ENCODE assay signal across 7 cellular contexts in the genomic region with DNA sequence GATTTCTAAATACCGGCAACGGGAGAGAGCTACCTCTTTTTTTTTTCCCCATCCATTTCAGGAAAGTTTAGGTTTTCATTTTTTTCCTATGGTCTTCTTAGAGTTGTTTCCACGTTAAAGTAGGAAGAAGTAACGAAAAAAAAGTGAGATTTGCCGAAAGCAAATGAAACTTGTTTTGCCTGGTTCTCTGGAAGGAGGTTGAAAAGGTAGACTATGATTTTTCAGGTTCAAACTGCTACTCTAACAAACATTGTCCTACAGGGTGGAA. TPM values are rescaled to one million over a fixed set of nuclear protein-coding genes. Genes with fewer than 3 reads are reported as not detected.
DNase-seq lines count a peak whose midpoint lies in the region; ATAC-seq and TF ChIP-seq lines count a peak whose summit lies in the region.

No MANE protein-coding gene starts in this region.

- H3K4me3 Mint-ChIP-seq in activated naive CD8-positive, alpha-beta T cell = peak overlapping the region; percentile 90

- H4K20me1 ChIP-seq in KMS-11 (ENCODE audit: insufficient read depth) = peaks cover 11% of the 10 kb centered on the region

- DNase-seq in cerebellum (ENCODE audit: low spot score) = no peak

- H3K36me3 ChIP-seq in KMS-11 (ENCODE audit: insufficient read depth) (peaks cover 18% of the 10 kb centered on the region), subcutaneous abdominal adipose tissue (ENCODE audit: control insufficient read depth in 5 of 5, insufficient read depth in 5 of 5, low read length in 5 of 5) (peaks cover 0 to 7% (median under 1%) of the 10 kb centered on the region in 5 donors)

- no peak for TF ChIP-seq CTCF in KMS-11 (conservative IDR thresholded peaks at IDR 0.05; ENCODE audit: low read depth, low read length)

- peaks cover 15% of the 10 kb centered on the region for H3K36me3 Mint-ChIP-seq in activated naive CD8-positive, alpha-beta T cell

- H3K9me3 Mint-ChIP-seq in activated naive CD8-positive, alpha-beta T cell (ENCODE audit: low read depth) = no peaks in the 10 kb centered on the region

- peak overlapping the region; percentile 87 for H3K4me2 ChIP-seq in KMS-11

- no peak for ATAC-seq in GM19324 (IDR thresholded peaks at IDR 0.05; ENCODE audit: low FRiP score, unreplicated experiment)
- ATAC-seq in HG03378 (IDR thresholded peaks at IDR 0.05; ENCODE audit: unreplicated experiment) = no peak

- H3K79me2 ChIP-seq in KMS-11 (ENCODE audit: insufficient read depth, low read depth) = peaks cover 36% of the 10 kb centered on the region

- H3K27ac Mint-ChIP-seq in activated naive CD8-positive, alpha-beta T cell = peak overlapping the region; percentile 95

- H3K4me1 Mint-ChIP-seq in activated naive CD8-positive, alpha-beta T cell (ENCODE audit: low read depth) = peaks cover 63% of the 10 kb centered on the region

- no peaks in the 10 kb centered on the region for H3K27me3 Mint-ChIP-seq in activated naive CD8-positive, alpha-beta T cell

- peaks cover 35% of the 10 kb centered on the region for H3K4me1 ChIP-seq in KMS-11 (ENCODE audit: low read depth, poor library complexity, severe bottlenecking)
- H3K4me1 ChIP-seq in subcutaneous abdominal adipose tissue (ENCODE audit: control insufficient read depth in 5 of 5, insufficient read depth in 5 of 5, low read length in 5 of 5) = peaks cover 3 to 25% (median 18%) of the 10 kb centered on the region in 5 donors

- peak overlapping the region; percentile 89 for H3K27ac ChIP-seq in KMS-11
- peak overlapping the region; percentile 98 for H3K27ac ChIP-seq in layer of hippocampus (ENCODE audit: low read depth, low read length)
- H3K27ac ChIP-seq in subcutaneous abdominal adipose tissue (ENCODE audit: low read depth, low read length) = peak overlapping the region; percentile 89

- peak overlapping the region; percentile 9; the same call in 1 of the 2 replicates for H2AFZ ChIP-seq in KMS-11 (ENCODE audit: low read depth)

- H3K4me3 ChIP-seq in KMS-11 (IDR thresholded peaks at IDR 0.05; ENCODE audit: insufficient read depth, low read depth, low read length) (no peak overlapping the region), subcutaneous abdominal adipose tissue (ENCODE audit: low read depth in 1 of 5, low read length in 5 of 5) (peak overlapping the region in 3 of 5 donors; percentile 69 to 81 (median 80))

- H3K9me3 ChIP-seq in subcutaneous abdominal adipose tissue (ENCODE audit: control insufficient read depth in 5 of 5, low read length in 5 of 5) = no peaks in the 10 kb centered on the region

- H3K27me3 ChIP-seq in KMS-11 (ENCODE audit: insufficient read depth, low read depth) (no peaks in the 10 kb centered on the region), layer of hippocampus (ENCODE audit: control insufficient read depth, insufficient read depth, low read length) (no peaks in the 10 kb centered on the region), subcutaneous abdominal adipose tissue (ENCODE audit: control insufficient read depth in 5 of 5, insufficient read depth in 4 of 5, low read length in 5 of 5) (no peaks in the 10 kb centered on the region)

- H3K9ac ChIP-seq in KMS-11 (peak overlapping the region; percentile 98), subcutaneous abdominal adipose tissue (ENCODE audit: low read length in 5 of 5) (peak overlapping the region in 2 of 5 donors; percentile 30 to 76)

RNA-seq across cellular contexts. Expression of a gene that starts 18.6 kb away (rescaled TPM):
- 198 TPM for total RNA-seq in cerebellum
